Comparison of ENCODE assay signal across 1 cellular context in the genomic region with DNA sequence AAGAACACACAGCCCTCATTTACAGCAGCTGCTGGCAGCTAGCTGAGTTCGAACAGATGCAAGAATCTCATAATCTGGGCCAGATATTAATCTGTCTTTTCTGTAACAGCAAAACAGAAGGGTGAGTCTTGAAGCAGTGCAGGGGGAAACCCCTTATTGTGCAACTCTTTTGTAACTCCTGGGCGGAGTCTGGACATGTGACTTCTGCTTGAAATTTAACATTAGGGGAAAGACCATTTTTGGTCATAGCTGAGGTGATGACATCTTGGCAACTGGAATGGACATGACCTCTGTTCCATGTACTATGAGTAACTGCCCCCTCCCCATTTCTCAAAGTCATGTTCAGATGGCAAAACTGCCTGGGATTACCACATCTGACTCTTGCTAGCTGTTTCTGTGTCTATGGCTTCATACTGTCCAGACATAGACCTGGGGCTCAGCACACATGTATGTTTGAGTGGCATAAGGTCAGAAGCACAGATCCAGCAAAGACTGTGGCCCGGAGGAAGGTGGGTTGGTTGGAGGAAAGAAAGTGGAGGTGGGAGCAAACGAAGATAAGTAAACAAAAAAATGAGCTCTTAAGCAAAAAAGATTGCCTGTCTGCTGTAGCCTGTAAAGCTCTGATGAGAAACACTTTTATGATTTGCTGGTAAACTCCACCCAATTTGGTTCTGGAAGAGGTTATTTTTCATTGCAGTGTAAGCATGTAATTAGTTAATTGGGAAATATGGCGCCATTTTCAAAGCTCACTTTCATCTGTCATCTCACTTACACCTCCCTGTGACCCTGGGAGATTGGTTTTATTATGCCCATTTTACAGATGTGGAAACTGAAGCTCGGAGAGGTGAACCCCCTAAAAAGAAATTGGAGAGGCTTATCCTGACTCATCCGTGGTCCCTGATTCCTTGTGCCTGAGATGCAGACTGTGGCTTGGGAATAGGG.
TF ChIP-seq lines count a peak whose summit lies in the region.

No MANE protein-coding gene starts in this region.

TF ChIP-seq in HepG2, 621 proteins besides CTCF, POLR2A, EP300 and RAD21 (continued from another document and continues in another):
- no peak for TF ChIP-seq ZNF788 (CRISPR knock-in tag; IDR thresholded peaks at IDR 0.05; ENCODE audit: borderline replicate concordance)
- TF ChIP-seq RELA (CRISPR knock-in tag; IDR thresholded peaks at IDR 0.05), result peak; percentile 99
- TF ChIP-seq ZNF563 (CRISPR knock-in tag; IDR thresholded peaks at IDR 0.05), result no peak
- TF ChIP-seq FOXP1 (IDR thresholded peaks at IDR 0.05), result no peak
- peak; percentile 49 for TF ChIP-seq FOXP1 (CRISPR knock-in tag; IDR thresholded peaks at IDR 0.05)
- TF ChIP-seq, protein P1, sequence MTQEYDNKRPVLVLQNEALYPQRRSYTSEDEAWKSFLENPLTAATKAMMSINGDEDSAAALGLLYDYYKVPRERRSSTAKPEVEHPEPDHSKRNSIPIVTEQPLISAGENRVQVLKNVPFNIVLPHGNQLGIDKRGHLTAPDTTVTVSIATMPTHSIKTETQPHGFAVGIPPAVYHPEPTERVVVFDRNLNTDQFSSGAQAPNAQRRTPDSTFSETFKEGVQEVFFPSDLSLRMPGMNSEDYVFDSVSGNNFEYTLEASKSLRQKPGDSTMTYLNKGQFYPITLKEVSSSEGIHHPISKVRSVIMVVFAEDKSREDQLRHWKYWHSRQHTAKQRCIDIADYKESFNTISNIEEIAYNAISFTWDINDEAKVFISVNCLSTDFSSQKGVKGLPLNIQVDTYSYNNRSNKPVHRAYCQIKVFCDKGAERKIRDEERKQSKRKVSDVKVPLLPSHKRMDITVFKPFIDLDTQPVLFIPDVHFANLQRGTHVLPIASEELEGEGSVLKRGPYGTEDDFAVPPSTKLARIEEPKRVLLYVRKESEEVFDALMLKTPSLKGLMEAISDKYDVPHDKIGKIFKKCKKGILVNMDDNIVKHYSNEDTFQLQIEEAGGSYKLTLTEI (CRISPR knock-in tag; conservative IDR thresholded peaks at IDR 0.05), result no peak
- no peak for TF ChIP-seq MBNL3 (CRISPR knock-in tag; conservative IDR thresholded peaks at IDR 0.05)
- TF ChIP-seq HDAC2 (CRISPR knock-in tag; IDR thresholded peaks at IDR 0.05), result peak; percentile 66
- TF ChIP-seq, protein P2, sequence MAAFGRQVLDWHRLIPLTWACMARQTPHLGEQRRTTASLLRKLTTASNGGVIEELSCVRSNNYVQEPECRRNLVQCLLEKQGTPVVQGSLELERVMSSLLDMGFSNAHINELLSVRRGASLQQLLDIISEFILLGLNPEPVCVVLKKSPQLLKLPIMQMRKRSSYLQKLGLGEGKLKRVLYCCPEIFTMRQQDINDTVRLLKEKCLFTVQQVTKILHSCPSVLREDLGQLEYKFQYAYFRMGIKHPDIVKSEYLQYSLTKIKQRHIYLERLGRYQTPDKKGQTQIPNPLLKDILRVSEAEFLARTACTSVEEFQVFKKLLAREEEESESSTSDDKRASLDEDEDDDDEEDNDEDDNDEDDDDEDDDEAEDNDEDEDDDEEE (CRISPR knock-in tag; IDR thresholded peaks at IDR 0.05), result no peak
- TF ChIP-seq SOX13 (IDR thresholded peaks at IDR 0.05), result peak; percentile 54; the same call in 1 of the 2 replicates
- peak in 1 of 2 experiments; percentile 78; a peak in 2 of 4 replicates for TF ChIP-seq SOX13 (CRISPR knock-in tag; conservative IDR thresholded peaks at IDR 0.05 in 1 of 2, IDR thresholded peaks at IDR 0.05 in 1 of 2)
- TF ChIP-seq SKI (IDR thresholded peaks at IDR 0.05; ENCODE audit: partially characterized antibody), result peak; percentile 99
- TF ChIP-seq DPF2 (CRISPR knock-in tag; IDR thresholded peaks at IDR 0.05; ENCODE audit: borderline replicate concordance, low read depth), result 0 out of 2 replicates have a peak, but pooled peaks have one; percentile 32
- TF ChIP-seq ZNF329 (CRISPR knock-in tag; IDR thresholded peaks at IDR 0.05; ENCODE audit: low read depth), result no peak
- TF ChIP-seq CEBPG (CRISPR knock-in tag; IDR thresholded peaks at IDR 0.05), result peak; percentile 97
- TF ChIP-seq SOX6 (IDR thresholded peaks at IDR 0.05), result no peak
- TF ChIP-seq SOX6 (CRISPR knock-in tag; IDR thresholded peaks at IDR 0.05), result peak; percentile 89
- TF ChIP-seq BORCS8-MEF2B (CRISPR knock-in tag; IDR thresholded peaks at IDR 0.05), result 0 out of 2 replicates have a peak, but pooled peaks have one; percentile 37
- TF ChIP-seq ZNF12 (CRISPR knock-in tag; IDR thresholded peaks at IDR 0.05), result peak; percentile 48; the same call in 1 of the 2 replicates
- TF ChIP-seq, protein P3, sequence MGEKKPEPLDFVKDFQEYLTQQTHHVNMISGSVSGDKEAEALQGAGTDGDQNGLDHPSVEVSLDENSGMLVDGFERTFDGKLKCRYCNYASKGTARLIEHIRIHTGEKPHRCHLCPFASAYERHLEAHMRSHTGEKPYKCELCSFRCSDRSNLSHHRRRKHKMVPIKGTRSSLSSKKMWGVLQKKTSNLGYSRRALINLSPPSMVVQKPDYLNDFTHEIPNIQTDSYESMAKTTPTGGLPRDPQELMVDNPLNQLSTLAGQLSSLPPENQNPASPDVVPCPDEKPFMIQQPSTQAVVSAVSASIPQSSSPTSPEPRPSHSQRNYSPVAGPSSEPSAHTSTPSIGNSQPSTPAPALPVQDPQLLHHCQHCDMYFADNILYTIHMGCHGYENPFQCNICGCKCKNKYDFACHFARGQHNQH (CRISPR knock-in tag; IDR thresholded peaks at IDR 0.05), result 0 out of 2 replicates have a peak, but pooled peaks have one; percentile 59
- TF ChIP-seq, protein P4, sequence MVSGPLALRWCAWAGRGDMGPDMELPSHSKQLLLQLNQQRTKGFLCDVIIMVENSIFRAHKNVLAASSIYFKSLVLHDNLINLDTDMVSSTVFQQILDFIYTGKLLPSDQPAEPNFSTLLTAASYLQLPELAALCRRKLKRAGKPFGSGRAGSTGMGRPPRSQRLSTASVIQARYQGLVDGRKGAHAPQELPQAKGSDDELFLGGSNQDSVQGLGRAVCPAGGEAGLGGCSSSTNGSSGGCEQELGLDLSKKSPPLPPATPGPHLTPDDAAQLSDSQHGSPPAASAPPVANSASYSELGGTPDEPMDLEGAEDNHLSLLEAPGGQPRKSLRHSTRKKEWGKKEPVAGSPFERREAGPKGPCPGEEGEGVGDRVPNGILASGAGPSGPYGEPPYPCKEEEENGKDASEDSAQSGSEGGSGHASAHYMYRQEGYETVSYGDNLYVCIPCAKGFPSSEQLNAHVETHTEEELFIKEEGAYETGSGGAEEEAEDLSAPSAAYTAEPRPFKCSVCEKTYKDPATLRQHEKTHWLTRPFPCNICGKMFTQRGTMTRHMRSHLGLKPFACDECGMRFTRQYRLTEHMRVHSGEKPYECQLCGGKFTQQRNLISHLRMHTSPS (CRISPR knock-in tag; IDR thresholded peaks at IDR 0.05; ENCODE audit: low read depth), result no peak
- TF ChIP-seq, protein P5, sequence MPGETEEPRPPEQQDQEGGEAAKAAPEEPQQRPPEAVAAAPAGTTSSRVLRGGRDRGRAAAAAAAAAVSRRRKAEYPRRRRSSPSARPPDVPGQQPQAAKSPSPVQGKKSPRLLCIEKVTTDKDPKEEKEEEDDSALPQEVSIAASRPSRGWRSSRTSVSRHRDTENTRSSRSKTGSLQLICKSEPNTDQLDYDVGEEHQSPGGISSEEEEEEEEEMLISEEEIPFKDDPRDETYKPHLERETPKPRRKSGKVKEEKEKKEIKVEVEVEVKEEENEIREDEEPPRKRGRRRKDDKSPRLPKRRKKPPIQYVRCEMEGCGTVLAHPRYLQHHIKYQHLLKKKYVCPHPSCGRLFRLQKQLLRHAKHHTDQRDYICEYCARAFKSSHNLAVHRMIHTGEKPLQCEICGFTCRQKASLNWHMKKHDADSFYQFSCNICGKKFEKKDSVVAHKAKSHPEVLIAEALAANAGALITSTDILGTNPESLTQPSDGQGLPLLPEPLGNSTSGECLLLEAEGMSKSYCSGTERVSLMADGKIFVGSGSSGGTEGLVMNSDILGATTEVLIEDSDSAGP (CRISPR knock-in tag; IDR thresholded peaks at IDR 0.05; ENCODE audit: borderline replicate concordance), result no peak
- TF ChIP-seq, protein P6, sequence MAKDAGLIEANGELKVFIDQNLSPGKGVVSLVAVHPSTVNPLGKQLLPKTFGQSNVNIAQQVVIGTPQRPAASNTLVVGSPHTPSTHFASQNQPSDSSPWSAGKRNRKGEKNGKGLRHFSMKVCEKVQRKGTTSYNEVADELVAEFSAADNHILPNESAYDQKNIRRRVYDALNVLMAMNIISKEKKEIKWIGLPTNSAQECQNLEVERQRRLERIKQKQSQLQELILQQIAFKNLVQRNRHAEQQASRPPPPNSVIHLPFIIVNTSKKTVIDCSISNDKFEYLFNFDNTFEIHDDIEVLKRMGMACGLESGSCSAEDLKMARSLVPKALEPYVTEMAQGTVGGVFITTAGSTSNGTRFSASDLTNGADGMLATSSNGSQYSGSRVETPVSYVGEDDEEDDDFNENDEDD (CRISPR knock-in tag; IDR thresholded peaks at IDR 0.05; ENCODE audit: borderline replicate concordance), result no peak
- no peak for TF ChIP-seq ZFX (CRISPR knock-in tag; IDR thresholded peaks at IDR 0.05; ENCODE audit: low read depth)
- TF ChIP-seq RFXAP (CRISPR knock-in tag; IDR thresholded peaks at IDR 0.05; ENCODE audit: borderline replicate concordance), result no peak
- TF ChIP-seq SIN3A (IDR thresholded peaks at IDR 0.05; ENCODE audit: borderline replicate concordance, low read depth, low read length), result no peak
- peak; percentile 70; the same call in 1 of the 2 replicates for TF ChIP-seq HOXA3 (CRISPR knock-in tag; IDR thresholded peaks at IDR 0.05)
- TF ChIP-seq, protein P7, sequence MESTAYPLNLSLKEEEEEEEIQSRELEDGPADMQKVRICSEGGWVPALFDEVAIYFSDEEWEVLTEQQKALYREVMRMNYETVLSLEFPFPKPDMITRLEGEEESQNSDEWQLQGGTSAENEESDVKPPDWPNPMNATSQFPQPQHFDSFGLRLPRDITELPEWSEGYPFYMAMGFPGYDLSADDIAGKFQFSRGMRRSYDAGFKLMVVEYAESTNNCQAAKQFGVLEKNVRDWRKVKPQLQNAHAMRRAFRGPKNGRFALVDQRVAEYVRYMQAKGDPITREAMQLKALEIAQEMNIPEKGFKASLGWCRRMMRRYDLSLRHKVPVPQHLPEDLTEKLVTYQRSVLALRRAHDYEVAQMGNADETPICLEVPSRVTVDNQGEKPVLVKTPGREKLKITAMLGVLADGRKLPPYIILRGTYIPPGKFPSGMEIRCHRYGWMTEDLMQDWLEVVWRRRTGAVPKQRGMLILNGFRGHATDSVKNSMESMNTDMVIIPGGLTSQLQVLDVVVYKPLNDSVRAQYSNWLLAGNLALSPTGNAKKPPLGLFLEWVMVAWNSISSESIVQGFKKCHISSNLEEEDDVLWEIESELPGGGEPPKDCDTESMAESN (CRISPR knock-in tag; conservative IDR thresholded peaks at IDR 0.05), result peak; percentile 53; the same call in 1 of the 2 replicates
- TF ChIP-seq, protein P8, sequence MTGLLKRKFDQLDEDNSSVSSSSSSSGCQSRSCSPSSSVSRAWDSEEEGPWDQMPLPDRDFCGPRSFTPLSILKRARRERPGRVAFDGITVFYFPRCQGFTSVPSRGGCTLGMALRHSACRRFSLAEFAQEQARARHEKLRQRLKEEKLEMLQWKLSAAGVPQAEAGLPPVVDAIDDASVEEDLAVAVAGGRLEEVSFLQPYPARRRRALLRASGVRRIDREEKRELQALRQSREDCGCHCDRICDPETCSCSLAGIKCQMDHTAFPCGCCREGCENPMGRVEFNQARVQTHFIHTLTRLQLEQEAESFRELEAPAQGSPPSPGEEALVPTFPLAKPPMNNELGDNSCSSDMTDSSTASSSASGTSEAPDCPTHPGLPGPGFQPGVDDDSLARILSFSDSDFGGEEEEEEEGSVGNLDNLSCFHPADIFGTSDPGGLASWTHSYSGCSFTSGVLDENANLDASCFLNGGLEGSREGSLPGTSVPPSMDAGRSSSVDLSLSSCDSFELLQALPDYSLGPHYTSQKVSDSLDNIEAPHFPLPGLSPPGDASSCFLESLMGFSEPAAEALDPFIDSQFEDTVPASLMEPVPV (CRISPR knock-in tag; IDR thresholded peaks at IDR 0.05), result 0 out of 2 replicates have a peak, but pooled peaks have one; percentile 32
- TF ChIP-seq ZNF17 (CRISPR knock-in tag; IDR thresholded peaks at IDR 0.05), result no peak
- TF ChIP-seq, protein P9, sequence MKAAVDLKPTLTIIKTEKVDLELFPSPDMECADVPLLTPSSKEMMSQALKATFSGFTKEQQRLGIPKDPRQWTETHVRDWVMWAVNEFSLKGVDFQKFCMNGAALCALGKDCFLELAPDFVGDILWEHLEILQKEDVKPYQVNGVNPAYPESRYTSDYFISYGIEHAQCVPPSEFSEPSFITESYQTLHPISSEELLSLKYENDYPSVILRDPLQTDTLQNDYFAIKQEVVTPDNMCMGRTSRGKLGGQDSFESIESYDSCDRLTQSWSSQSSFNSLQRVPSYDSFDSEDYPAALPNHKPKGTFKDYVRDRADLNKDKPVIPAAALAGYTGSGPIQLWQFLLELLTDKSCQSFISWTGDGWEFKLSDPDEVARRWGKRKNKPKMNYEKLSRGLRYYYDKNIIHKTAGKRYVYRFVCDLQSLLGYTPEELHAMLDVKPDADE (CRISPR knock-in tag; IDR thresholded peaks at IDR 0.05), result no peak
- TF ChIP-seq, protein P10, sequence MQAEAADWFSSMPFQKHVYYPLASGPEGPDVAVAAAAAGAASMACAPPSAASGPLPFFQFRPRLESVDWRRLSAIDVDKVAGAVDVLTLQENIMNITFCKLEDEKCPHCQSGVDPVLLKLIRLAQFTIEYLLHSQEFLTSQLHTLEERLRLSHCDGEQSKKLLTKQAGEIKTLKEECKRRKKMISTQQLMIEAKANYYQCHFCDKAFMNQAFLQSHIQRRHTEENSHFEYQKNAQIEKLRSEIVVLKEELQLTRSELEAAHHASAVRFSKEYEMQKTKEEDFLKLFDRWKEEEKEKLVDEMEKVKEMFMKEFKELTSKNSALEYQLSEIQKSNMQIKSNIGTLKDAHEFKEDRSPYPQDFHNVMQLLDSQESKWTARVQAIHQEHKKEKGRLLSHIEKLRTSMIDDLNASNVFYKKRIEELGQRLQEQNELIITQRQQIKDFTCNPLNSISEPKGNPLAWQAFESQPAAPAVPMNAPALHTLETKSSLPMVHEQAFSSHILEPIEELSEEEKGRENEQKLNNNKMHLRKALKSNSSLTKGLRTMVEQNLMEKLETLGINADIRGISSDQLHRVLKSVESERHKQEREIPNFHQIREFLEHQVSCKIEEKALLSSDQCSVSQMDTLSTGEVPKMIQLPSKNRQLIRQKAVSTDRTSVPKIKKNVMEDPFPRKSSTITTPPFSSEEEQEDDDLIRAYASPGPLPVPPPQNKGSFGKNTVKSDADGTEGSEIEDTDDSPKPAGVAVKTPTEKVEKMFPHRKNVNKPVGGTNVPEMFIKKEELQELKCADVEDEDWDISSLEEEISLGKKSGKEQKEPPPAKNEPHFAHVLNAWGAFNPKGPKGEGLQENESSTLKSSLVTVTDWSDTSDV (CRISPR knock-in tag; IDR thresholded peaks at IDR 0.05), result no peak
- TF ChIP-seq ZFP41 (CRISPR knock-in tag; IDR thresholded peaks at IDR 0.05; ENCODE audit: borderline replicate concordance), result no peak
- TF ChIP-seq CAMTA2 (CRISPR knock-in tag; IDR thresholded peaks at IDR 0.05; ENCODE audit: borderline replicate concordance), result no peak
- peak; percentile 73; the same call in 1 of the 2 replicates for TF ChIP-seq ZFP1 (CRISPR knock-in tag; IDR thresholded peaks at IDR 0.05)
- TF ChIP-seq, protein P11, sequence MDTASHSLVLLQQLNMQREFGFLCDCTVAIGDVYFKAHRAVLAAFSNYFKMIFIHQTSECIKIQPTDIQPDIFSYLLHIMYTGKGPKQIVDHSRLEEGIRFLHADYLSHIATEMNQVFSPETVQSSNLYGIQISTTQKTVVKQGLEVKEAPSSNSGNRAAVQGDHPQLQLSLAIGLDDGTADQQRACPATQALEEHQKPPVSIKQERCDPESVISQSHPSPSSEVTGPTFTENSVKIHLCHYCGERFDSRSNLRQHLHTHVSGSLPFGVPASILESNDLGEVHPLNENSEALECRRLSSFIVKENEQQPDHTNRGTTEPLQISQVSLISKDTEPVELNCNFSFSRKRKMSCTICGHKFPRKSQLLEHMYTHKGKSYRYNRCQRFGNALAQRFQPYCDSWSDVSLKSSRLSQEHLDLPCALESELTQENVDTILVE (CRISPR knock-in tag; IDR thresholded peaks at IDR 0.05), result 0 out of 2 replicates have a peak, but pooled peaks have one; percentile 22
- no peak for TF ChIP-seq ZBTB1 (CRISPR knock-in tag; IDR thresholded peaks at IDR 0.05; ENCODE audit: borderline replicate concordance)
- peak; percentile 60; the same call in 1 of the 2 replicates for TF ChIP-seq MIER3 (CRISPR knock-in tag; IDR thresholded peaks at IDR 0.05; ENCODE audit: borderline replicate concordance)
- no peak for TF ChIP-seq NFATC3 (CRISPR knock-in tag; IDR thresholded peaks at IDR 0.05)
